In genomic region chr5:109407913-109408312, GRCh38 we compare ENCODE assay signal across 8 cellular contexts.
DNase-seq lines count a peak whose midpoint lies in the region; ATAC-seq and TF ChIP-seq lines count a peak whose summit lies in the region.

No MANE protein-coding gene starts in this region.

- ATAC-seq in stimulated activated memory B cell treated with anti-CD40 and anti-IgM and Interleukin-4, amounts not matched to agents 10 μg/mL and 1 μg/mL and 100 μg/mL, for 72 hours = no peak
- ATAC-seq in activated CD4-positive, CD25-positive, alpha-beta regulatory T cell treated with anti-CD3 and anti-CD28 coated beads, Interleukin-2, amount 50 U/mL, for 24 hours = no peak
- ATAC-seq in HG02588 (IDR thresholded peaks at IDR 0.05; ENCODE audit: unreplicated experiment) = no peak

- H3K27me3 Mint-ChIP-seq in stimulated activated memory B cell treated with anti-CD40 and anti-IgM and Interleukin-4, amounts not matched to agents 10 μg/mL and 1 μg/mL and 100 μg/mL, for 72 hours = no peaks in the 10 kb centered on the region

- H3K27ac Mint-ChIP-seq in stimulated activated memory B cell treated with anti-CD40 and anti-IgM and Interleukin-4, amounts not matched to agents 10 μg/mL and 1 μg/mL and 100 μg/mL, for 72 hours = peak overlapping the region; percentile 98

- TF ChIP-seq CTCF in fibroblast of pulmonary artery (IDR thresholded peaks at IDR 0.05; ENCODE audit: low read length, missing control alignments) = no peak

- peaks cover 42% of the 10 kb centered on the region for H3K4me1 Mint-ChIP-seq in stimulated activated memory B cell treated with anti-CD40 and anti-IgM and Interleukin-4, amounts not matched to agents 10 μg/mL and 1 μg/mL and 100 μg/mL, for 72 hours

- DNase-seq in SIG-M5 treated with dmso at 0.1 percent for 504 hours (lab: John Stamatoyannopoulos, UW; ENCODE audit: unreplicated experiment) = peak; percentile 74
- DNase-seq in SIG-M5 (lab: John Stamatoyannopoulos, UW) = no peak
- peak; percentile 21 for DNase-seq in SW480 (ENCODE audit: low spot score)
- no peak for DNase-seq in fibroblast of pulmonary artery (ENCODE audit: low read depth)
- no peak for DNase-seq in NCI-H1930 (lab: John Stamatoyannopoulos, UW)

- peak overlapping the region; percentile 72 for H3K4me3 ChIP-seq in fibroblast of pulmonary artery (replicated peaks; ENCODE audit: low read depth, low read length)

- H3K4me3 Mint-ChIP-seq in stimulated activated memory B cell treated with anti-CD40 and anti-IgM and Interleukin-4, amounts not matched to agents 10 μg/mL and 1 μg/mL and 100 μg/mL, for 72 hours = peak overlapping the region; percentile 95

- no peaks in the 10 kb centered on the region for H3K9me3 Mint-ChIP-seq in stimulated activated memory B cell treated with anti-CD40 and anti-IgM and Interleukin-4, amounts not matched to agents 10 μg/mL and 1 μg/mL and 100 μg/mL, for 72 hours

- H3K36me3 Mint-ChIP-seq in stimulated activated memory B cell treated with anti-CD40 and anti-IgM and Interleukin-4, amounts not matched to agents 10 μg/mL and 1 μg/mL and 100 μg/mL, for 72 hours = peaks cover 11% of the 10 kb centered on the region

Comparison
In these comparisons a context has a peak if more than half of its experiments do, and no peak if none do; other contexts are left out.
1. DNase-seq: peak in SIG-M5 treated with dmso at 0.1 percent for 504 hours (single experiment) and SW480 (single experiment); none in SIG-M5 (single experiment), fibroblast of pulmonary artery (single experiment) and NCI-H1930 (0 of 2).